11 cellular contexts compared by ENCODE assay signal in genomic region chr9:94821098-94821930, GRCh38.
A peak's percentile ranks its signal among the peaks of the same experiment; 100 is the strongest.
DNase-seq lines count a peak whose midpoint lies in the region; ATAC-seq, FAIRE-seq and TF ChIP-seq lines count a peak whose summit lies in the region.
"Had no signal": no experiment of that assay in that cellular context is flagged by ENCODE, and none has a peak within 500 bp of the region (broad histone marks: within the 10 kb centered on the region; RNA-seq: fewer than 3 reads in every experiment).

No MANE protein-coding gene starts in this region.

- FAIRE-seq in GM12891 (lab: Jason Lieb, UNC): peak; percentile 72

- H3K9me3 ChIP-seq in psoas muscle: no peaks in the 10 kb centered on the region

- ATAC-seq in GM21390 (IDR thresholded peaks at IDR 0.05; ENCODE audit: unreplicated experiment): peak; percentile 84
- ATAC-seq in HG03469 (IDR thresholded peaks at IDR 0.05; ENCODE audit: unreplicated experiment): peak; percentile 78
- no peak for ATAC-seq in HG03520 (IDR thresholded peaks at IDR 0.05; ENCODE audit: unreplicated experiment)
- ATAC-seq in psoas muscle: no peak
- ATAC-seq: GM23338 had no signal

- peaks cover 34% of the 10 kb centered on the region for H3K4me1 ChIP-seq in psoas muscle

- DNase-seq in GM12891 (ENCODE audit: insufficient read length, low spot score) (peak; percentile 34), medulla oblongata (ENCODE audit: extremely low spot score) (peak; percentile 19), amniotic stem cell (lab: John Stamatoyannopoulos, UW) (no peak), psoas muscle (no peak), DMS 273 treated with DMSO at 0.1 percent for 48 hours (lab: John Stamatoyannopoulos, UW) (no peak)
- DNase-seq: COR-L47, midbrain had no signal

- TF ChIP-seq POLR2A in GM12891 (IDR thresholded peaks at IDR 0.05; ENCODE audit: low read depth, low read length): no peak

- H3K27me3 ChIP-seq in psoas muscle (ENCODE audit: insufficient read depth in 3 of 3, low read length in 2 of 3): no peaks in the 10 kb centered on the region

- WGBS in psoas muscle, 3 donors: 93 to 96% (median 94%) methylated on average over 3 of the region's 3 CpGs

- no peak for TF ChIP-seq CTCF in psoas muscle (IDR thresholded peaks at IDR 0.05)

- no peak overlapping the region for H3K27ac ChIP-seq in psoas muscle

- no peaks in the 10 kb centered on the region for H3K36me3 ChIP-seq in psoas muscle (ENCODE audit: insufficient read depth in 1 of 2, low read depth in 1 of 2)

- intact Hi-C loops in psoas muscle (cut with DNase I): no loop called here

- H3K4me3 ChIP-seq in psoas muscle: no peak overlapping the region
- H3K4me3 ChIP-seq: GM23338 had no signal

TF ChIP-seq in GM12891, 5 proteins besides CTCF, POLR2A, EP300 and RAD21:
- TF ChIP-seq POU2F2 (IDR thresholded peaks at IDR 0.05; ENCODE audit: low read depth, low read length) (0 out of 2 replicates have a peak, but pooled peaks have one; percentile 6), TAF1 (IDR thresholded peaks at IDR 0.05; ENCODE audit: low read depth, low read length) (no peak), POLR2AphosphoS5 (IDR thresholded peaks at IDR 0.05; ENCODE audit: low read depth, low read length) (no peak), SPI1 (IDR thresholded peaks at IDR 0.05; ENCODE audit: low read depth, low read length) (peak; percentile 96), PAX5 (IDR thresholded peaks at IDR 0.05; ENCODE audit: insufficient read depth, low read length, severe bottlenecking) (no peak)

Comparison
In these comparisons a context has a peak if more than half of its experiments do, and no peak if none do; other contexts are left out.
1. DNase-seq: peak in GM12891 (single experiment) and medulla oblongata (single experiment); none in amniotic stem cell (single experiment), psoas muscle (0 of 2) and DMS 273 treated with DMSO at 0.1 percent for 48 hours (single experiment).
2. ATAC-seq: peak in GM21390 (single experiment) and HG03469 (single experiment); none in HG03520 (single experiment) and psoas muscle (0 of 4).